In the genomic region with DNA sequence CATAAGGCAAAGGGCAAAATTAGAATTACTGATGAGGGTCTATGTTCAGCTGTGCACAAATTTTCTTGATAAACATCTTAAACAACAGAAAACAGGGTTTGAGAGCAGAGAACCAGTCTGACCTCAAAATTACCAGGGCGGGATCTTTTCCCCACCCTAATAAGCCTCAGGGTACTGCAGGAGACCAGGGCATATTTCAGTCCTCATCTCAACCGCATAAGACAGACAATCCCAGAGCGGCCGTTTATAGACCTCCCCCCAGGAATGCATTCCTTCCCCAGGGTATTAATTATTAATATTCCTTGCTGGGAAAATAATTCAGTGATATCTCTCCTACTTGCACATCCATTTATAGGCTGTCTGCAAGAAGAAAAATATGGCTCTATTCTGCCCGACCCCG, we compare ENCODE assay signal across 2 cellular contexts. TPM values are rescaled to one million over a fixed set of nuclear protein-coding genes. Genes with fewer than 3 reads are reported as not detected.
"Had no signal": no experiment of that assay in that cellular context is flagged by ENCODE, and none has a peak within 500 bp of the region (broad histone marks: within the 10 kb centered on the region; RNA-seq: fewer than 3 reads in every experiment).

No MANE protein-coding gene starts in this region.

RNA-seq across cellular contexts. Expression of a gene that starts 16.6 kb away (rescaled TPM):
- total RNA-seq: G401, GM12878 had no signal

RNA-seq across cellular contexts. Expression of a gene that starts 45.5 kb away (rescaled TPM):
- total RNA-seq: GM12878 had no signal
